In the genomic region with DNA sequence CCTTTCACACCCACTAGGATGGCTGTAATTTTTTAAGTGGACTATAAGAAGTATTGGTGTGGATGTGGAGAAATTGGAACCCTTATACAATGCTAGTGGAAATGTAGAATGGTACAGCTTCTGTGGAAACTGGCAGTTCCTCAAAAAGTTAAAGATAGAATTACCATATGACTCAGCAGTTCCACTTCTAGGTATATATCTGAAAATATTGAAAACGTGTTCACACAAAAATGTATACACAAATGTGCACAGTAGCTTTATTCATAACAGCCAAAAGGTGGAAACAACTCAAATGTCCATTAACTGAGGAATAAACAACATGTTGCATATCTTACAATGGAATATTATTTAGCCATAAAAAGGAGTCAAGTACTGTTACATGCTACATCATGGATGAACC, we compare ENCODE assay signal across 21 cellular contexts. TPM values are rescaled to one million over a fixed set of nuclear protein-coding genes. Genes with fewer than 3 reads are reported as not detected.
DNase-seq lines count a peak whose midpoint lies in the region; ATAC-seq, FAIRE-seq and TF ChIP-seq lines count a peak whose summit lies in the region.
"Had no signal": no experiment of that assay in that cellular context is flagged by ENCODE, and none has a peak within 500 bp of the region (broad histone marks: within the 10 kb centered on the region; RNA-seq: fewer than 3 reads in every experiment).

No MANE protein-coding gene starts in this region.

- intact Hi-C loops in pancreas (cut with DNase I) = no loop called here
- intact Hi-C loops in naive thymus-derived CD4-positive, alpha-beta T cell (cut with micrococcal nuclease) = loop anchor here in 1 of 2 donors (2.0 kb wide), 1 partner anchor 15 kb away; no protein-coding TSS in a partner anchor

- peak; percentile 83 for FAIRE-seq in GM12891 (lab: Jason Lieb, UNC)
- no peak for FAIRE-seq in pancreas (lab: Jason Lieb, UNC)
- FAIRE-seq: HTR-8/SVneo had no signal

- H3K36me3 Mint-ChIP-seq in T-helper 17 cell (ENCODE audit: low read depth) = peaks cover 3% of the 10 kb centered on the region
- H3K36me3 Mint-ChIP-seq in naive thymus-derived CD4-positive, alpha-beta T cell = peaks cover 8 to 83% (median 78%) of the 10 kb centered on the region in 5 donors

- H3K27ac ChIP-seq in pancreas = no peak overlapping the region
- H3K27ac ChIP-seq in naive thymus-derived CD4-positive, alpha-beta T cell (ENCODE audit: low read depth, low read length) = no peak overlapping the region
- H3K27ac ChIP-seq: BLaER1, esophagus squamous epithelium, tibial nerve had no signal

- no peak for DNase-seq in GM12891 (ENCODE audit: insufficient read length, low spot score)
- DNase-seq in T-helper 17 cell = no peak
- no peak for DNase-seq in pancreas
- DNase-seq in naive thymus-derived CD4-positive, alpha-beta T cell = no peak
- DNase-seq: activated CD4-positive, alpha-beta T cell treated with anti-CD3 and anti-CD28 coated beads for 48 hours; activated T-cell treated with anti-CD3 and anti-CD28 coated beads, Interleukin-2, amount 50 U/mL, for 1 hour; esophagus squamous epithelium; head of caudate nucleus; NCI-H1092 treated with DMSO at 0.1 percent for 48 hours; nucleus accumbens; stimulated activated CD4-positive, alpha-beta T cell treated with anti-CD3 and anti-CD28 coated beads, Interleukin-4, amount 100 ng/mL, for 24 hours; T-helper 9 cell had no signal

- TF ChIP-seq POLR2A in GM12891 (IDR thresholded peaks at IDR 0.05; ENCODE audit: low read depth, low read length) = no peak

- H3K4me3 ChIP-seq in pancreas = no peak overlapping the region
- no peak overlapping the region for H3K4me3 ChIP-seq in naive thymus-derived CD4-positive, alpha-beta T cell (ENCODE audit: low read length)
- H3K4me3 ChIP-seq: BLaER1, esophagus squamous epithelium, tibial nerve had no signal

- H3K36me3 ChIP-seq in pancreas = peaks cover 0 to 29% (median 0%) of the 10 kb centered on the region in 3 donors
- peaks cover 0 to 29% (median 27%) of the 10 kb centered on the region in 3 experiments for H3K36me3 ChIP-seq in naive thymus-derived CD4-positive, alpha-beta T cell (ENCODE audit: control insufficient read depth in 2 of 3, insufficient read depth in 3 of 3, low read length in 3 of 3)

- WGBS in pancreas, 2 donors = 82 to 83% methylated on average over 1 of the region's 1 CpG

- peaks cover 0 to 6% (median 0%) of the 10 kb centered on the region in 11 donors for H3K9me3 Mint-ChIP-seq in naive thymus-derived CD4-positive, alpha-beta T cell

- no peak overlapping the region for H3K4me3 Mint-ChIP-seq in T-helper 17 cell
- no peak overlapping the region for H3K4me3 Mint-ChIP-seq in naive thymus-derived CD4-positive, alpha-beta T cell
- H3K4me3 Mint-ChIP-seq: mesothelial cell of epicardium had no signal

- H3K9me3 ChIP-seq in T-helper 17 cell (ENCODE audit: control insufficient read depth, low read length, poor library complexity, severe bottlenecking) = no peaks in the 10 kb centered on the region
- no peaks in the 10 kb centered on the region for H3K9me3 ChIP-seq in pancreas
- no peaks in the 10 kb centered on the region for H3K9me3 ChIP-seq in naive thymus-derived CD4-positive, alpha-beta T cell (ENCODE audit: control insufficient read depth in 2 of 3, low read length in 3 of 3)
- H3K9me3 ChIP-seq: esophagus squamous epithelium, tibial nerve had no signal

- H3K27ac Mint-ChIP-seq in T-helper 17 cell = peak overlapping the region; percentile 32
- no peak overlapping the region for H3K27ac Mint-ChIP-seq in naive thymus-derived CD4-positive, alpha-beta T cell
- H3K27ac Mint-ChIP-seq: mesothelial cell of epicardium had no signal

- TF ChIP-seq CTCF in pancreas (IDR thresholded peaks at IDR 0.05) = no peak

- H3K4me1 ChIP-seq in pancreas = peaks cover 0 to 4% (median 0%) of the 10 kb centered on the region in 3 donors
- peaks cover 0 to 5% of the 10 kb centered on the region in 2 donors for H3K4me1 ChIP-seq in naive thymus-derived CD4-positive, alpha-beta T cell (ENCODE audit: control insufficient read depth in 2 of 2, insufficient read depth in 2 of 2, low read length in 2 of 2)
- H3K4me1 ChIP-seq: BLaER1, esophagus squamous epithelium had no signal

- CTCF ChIA-PET in naive thymus-derived CD4-positive, alpha-beta T cell (lab: Charles Lee) = no interaction called here

- POLR2A ChIA-PET in naive thymus-derived CD4-positive, alpha-beta T cell (lab: Charles Lee) = no interaction called here

- ATAC-seq in GM18909 (IDR thresholded peaks at IDR 0.05; ENCODE audit: poor library complexity, unreplicated experiment) = peak; percentile 40
- ATAC-seq in HG03378 (IDR thresholded peaks at IDR 0.05; ENCODE audit: unreplicated experiment) = peak; percentile 49
- ATAC-seq in T-helper 17 cell = no peak
- no peak for ATAC-seq in HG03520 (IDR thresholded peaks at IDR 0.05; ENCODE audit: unreplicated experiment)
- ATAC-seq in pancreas = no peak
- no peak for ATAC-seq in HG02642 (IDR thresholded peaks at IDR 0.05; ENCODE audit: poor library complexity, unreplicated experiment)
- no peak for ATAC-seq in naive thymus-derived CD4-positive, alpha-beta T cell
- ATAC-seq: HCT116 had no signal

- H3K27me3 ChIP-seq in pancreas = no peaks in the 10 kb centered on the region
- H3K27me3 ChIP-seq in naive thymus-derived CD4-positive, alpha-beta T cell (ENCODE audit: control insufficient read depth in 2 of 2, insufficient read depth in 2 of 2, low read length in 2 of 2) = no peaks in the 10 kb centered on the region
- H3K27me3 ChIP-seq: BLaER1, esophagus squamous epithelium, tibial nerve had no signal

- peaks cover 31% of the 10 kb centered on the region for H3K4me1 Mint-ChIP-seq in T-helper 17 cell
- H3K4me1 Mint-ChIP-seq in naive thymus-derived CD4-positive, alpha-beta T cell = peaks cover 17 to 44% (median 33%) of the 10 kb centered on the region in 7 donors

- H3K27me3 Mint-ChIP-seq in T-helper 17 cell = no peaks in the 10 kb centered on the region
- no peaks in the 10 kb centered on the region for H3K27me3 Mint-ChIP-seq in naive thymus-derived CD4-positive, alpha-beta T cell

TF ChIP-seq in GM12891, 5 proteins besides CTCF, POLR2A, EP300 and RAD21:
- TF ChIP-seq SPI1 (IDR thresholded peaks at IDR 0.05; ENCODE audit: low read depth, low read length) (peak; percentile 90), TAF1 (IDR thresholded peaks at IDR 0.05; ENCODE audit: low read depth, low read length) (no peak)

RNA-seq across cellular contexts. Expression of a gene that starts 17.7 kb away (rescaled TPM):
- polyA plus RNA-seq in GM12891 (2012; ENCODE audit: low read depth, missing spikeins) = 45.7 TPM
- total RNA-seq in T-helper 17 cell (100 to 1,000 TPM; 129 to 134 TPM), pancreas (10 to 100 TPM; 13.0 to 30.3 (median 16.0) TPM)
- polyA plus RNA-seq in pancreas = 10 to 100 TPM; 10.9 to 20.8 TPM
- 100 to 1,000 TPM in 2 of 5 experiments, 10 to 100 TPM in 3; 57.4 to 142 (median 62.4) TPM for total RNA-seq in naive thymus-derived CD4-positive, alpha-beta T cell
- 10 to 100 TPM; 45.5 to 50.3 TPM for polyA plus RNA-seq in naive thymus-derived CD4-positive, alpha-beta T cell

Comparison
In these comparisons a context has a peak if more than half of its experiments do, and no peak if none do; other contexts are left out.
1. ATAC-seq: peak in GM18909 (single experiment) and HG03378 (single experiment); none in T-helper 17 cell (single experiment), HG03520 (single experiment), pancreas (0 of 4), HG02642 (single experiment) and naive thymus-derived CD4-positive, alpha-beta T cell (single experiment).